30 cellular contexts compared by ENCODE assay signal in genomic region chr11:59962103-59962474, GRCh38. TPM values are rescaled to one million over a fixed set of nuclear protein-coding genes. Genes with fewer than 3 reads are reported as not detected.
"Had no signal": no experiment of that assay in that cellular context is flagged by ENCODE, and none has a peak within 500 bp of the region (broad histone marks: within the 10 kb centered on the region; RNA-seq: fewer than 3 reads in every experiment).

No MANE protein-coding gene starts in this region.

- H3K27me3 ChIP-seq: esophagus muscularis mucosa, foreskin keratinocyte, gastroesophageal sphincter, heart left ventricle, hepatocyte, neural progenitor cell, spleen, vagina had no signal

- ATAC-seq: foreskin keratinocyte; gastroesophageal sphincter; naive thymus-derived CD4-positive, alpha-beta T cell; stimulated activated memory B cell treated with anti-CD40 and anti-IgM and Interleukin-4, amounts not matched to agents 10 μg/mL and 1 μg/mL and 100 μg/mL, for 72 hours; stimulated activated naive CD8-positive, alpha-beta T cell treated with anti-CD3 and anti-CD28 coated beads, Interleukin-15, Interleukin-2, amounts not matched to agents 100 U/mL and 50 U/mL, for 24 hours had no signal

- H3K9me3 ChIP-seq: esophagus muscularis mucosa, gastroesophageal sphincter, heart left ventricle, prostate gland, spleen, vagina had no signal

- H3K4me1 ChIP-seq: foreskin keratinocyte, gastroesophageal sphincter, neural progenitor cell, prostate gland, vagina had no signal

- DNase-seq: dermis blood vessel endothelial cell; effector memory CD4-positive, alpha-beta T cell; foreskin keratinocyte; heart left ventricle; kidney; naive thymus-derived CD4-positive, alpha-beta T cell; right cardiac atrium; spleen; stimulated activated CD4-positive, alpha-beta T cell treated with anti-CD3 and anti-CD28 coated beads, Interleukin-4, amount 100 ng/mL, for 4 hours; stimulated activated naive CD8-positive, alpha-beta T cell treated with anti-CD3 and anti-CD28 coated beads, Interleukin-15, Interleukin-2, amounts not matched to agents 100 U/mL and 50 U/mL, for 24 hours; trophoblast cell had no signal

- H3K4me3 ChIP-seq: coronary artery, esophagus muscularis mucosa, gastroesophageal sphincter, heart left ventricle, hepatocyte, lung, neural progenitor cell, prostate gland, skin epidermis, spleen, vagina had no signal

- H3K36me3 ChIP-seq: esophagus muscularis mucosa, gastroesophageal sphincter, heart left ventricle, neural progenitor cell, prostate gland, spleen, vagina had no signal

- H3K27ac ChIP-seq: coronary artery, esophagus muscularis mucosa, foreskin keratinocyte, gastroesophageal sphincter, heart left ventricle, hepatocyte, neural progenitor cell, prostate gland, skin epidermis, vagina had no signal

RNA-seq across cellular contexts. Expression of gene OOSP4A, which starts 1.7 kb away (rescaled TPM):
- total RNA-seq: chondrocyte; dermis blood vessel endothelial cell; endothelial cell of umbilical vein; epithelial cell of proximal tubule; esophagus muscularis mucosa; fibroblast of lung; foreskin keratinocyte; gastroesophageal sphincter; heart left ventricle; hepatocyte; kidney; liver; mononuclear cell; naive thymus-derived CD4-positive, alpha-beta T cell; osteoblast; prostate gland; right cardiac atrium; spleen; ureter; vagina had no signal
- polyA plus RNA-seq: endothelial cell of umbilical vein; fibroblast of lung; foreskin keratinocyte; heart left ventricle; hepatocyte; liver; lung; naive thymus-derived CD4-positive, alpha-beta T cell; right cardiac atrium; spleen had no signal

RNA-seq across cellular contexts. Expression of gene OOSP1, which starts 23.9 kb away (rescaled TPM):
- total RNA-seq: chondrocyte; dermis blood vessel endothelial cell; endothelial cell of umbilical vein; epithelial cell of proximal tubule; esophagus muscularis mucosa; fibroblast of lung; foreskin keratinocyte; gastroesophageal sphincter; hepatocyte; kidney; liver; lung; mononuclear cell; naive thymus-derived CD4-positive, alpha-beta T cell; osteoblast; prostate gland; right cardiac atrium; spleen; ureter; vagina had no signal
- polyA plus RNA-seq: fibroblast of lung; foreskin keratinocyte; heart left ventricle; hepatocyte; liver; lung; naive thymus-derived CD4-positive, alpha-beta T cell; spleen; thymus had no signal

RNA-seq across cellular contexts. Expression of gene OOSP4B, which starts 54.9 kb away (rescaled TPM):
- total RNA-seq: chondrocyte; dermis blood vessel endothelial cell; endothelial cell of umbilical vein; epithelial cell of proximal tubule; esophagus muscularis mucosa; fibroblast of lung; foreskin keratinocyte; gastroesophageal sphincter; heart left ventricle; hepatocyte; kidney; liver; lung; mononuclear cell; naive thymus-derived CD4-positive, alpha-beta T cell; osteoblast; prostate gland; right cardiac atrium; spleen; ureter; vagina had no signal
- polyA plus RNA-seq: endothelial cell of umbilical vein; fibroblast of lung; foreskin keratinocyte; heart left ventricle; hepatocyte; liver; lung; naive thymus-derived CD4-positive, alpha-beta T cell; right cardiac atrium; spleen had no signal
